ENCODE assay signal across 10 cellular contexts in the genomic region with DNA sequence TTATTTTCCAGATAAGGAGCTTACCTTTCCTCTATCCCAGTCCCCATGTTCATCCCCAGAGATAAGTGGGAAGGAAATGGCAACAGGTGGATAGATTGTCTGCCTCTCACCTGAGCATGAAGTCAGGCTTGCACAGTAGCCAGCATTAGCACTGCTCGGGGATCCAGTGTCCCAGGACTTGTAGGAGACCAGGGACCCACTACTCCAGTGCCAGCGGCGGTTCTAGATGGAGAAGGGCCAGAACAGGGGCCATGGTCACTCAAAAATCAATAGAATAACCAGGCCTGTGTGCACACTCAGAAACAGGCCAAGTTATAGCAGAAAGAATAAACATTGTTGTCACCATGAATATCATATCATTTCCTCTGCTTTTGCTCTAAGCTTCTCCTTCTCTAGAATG. TPM values are rescaled to one million over a fixed set of nuclear protein-coding genes. Genes with fewer than 3 reads are reported as not detected.
"Had no signal": no experiment of that assay in that cellular context is flagged by ENCODE, and none has a peak within 500 bp of the region (broad histone marks: within the 10 kb centered on the region; RNA-seq: fewer than 3 reads in every experiment).

No MANE protein-coding gene starts in this region.

- H3K4me1 ChIP-seq: HAP-1 had no signal

- H3K9me3 ChIP-seq: HAP-1 had no signal

- H3K4me3 Mint-ChIP-seq: HFFc6 had no signal

- ATAC-seq: HCT116, K562 had no signal

- H3K27ac Mint-ChIP-seq: HFFc6 had no signal

- H3K4me3 ChIP-seq: GM23248, HAP-1, K562 had no signal

- DNase-seq: GM23248, GOT3, H7, HFFc6, IMR-90 had no signal

- H3K27ac ChIP-seq: GM23248 had no signal

RNA-seq across cellular contexts. Expression of gene REG1B, which starts 2.4 kb away (rescaled TPM):
- total RNA-seq: GM23248, H4, H7, HFFc6, HT-29, IMR-90 had no signal
- polyA plus RNA-seq: GM23248, IMR-90 had no signal

RNA-seq across cellular contexts. Expression of gene REG1A, which starts 34.9 kb away (rescaled TPM):
- total RNA-seq: GM23248, HFFc6, HT-29, IMR-90 had no signal
- polyA plus RNA-seq: GM23248, IMR-90, K562 had no signal

RNA-seq across cellular contexts. Expression of gene REG3G, which starts 59.9 kb away (rescaled TPM):
- total RNA-seq: GM23248, H4, H7, HFFc6, HT-29, IMR-90, K562 had no signal
- polyA plus RNA-seq: GM23248, IMR-90, K562 had no signal
